8 cellular contexts compared by ENCODE assay signal in genomic region chr15:69475769-69476358, GRCh38. TPM values are rescaled to one million over a fixed set of nuclear protein-coding genes. Genes with fewer than 3 reads are reported as not detected.
DNase-seq lines count a peak whose midpoint lies in the region; ATAC-seq and TF ChIP-seq lines count a peak whose summit lies in the region.

No MANE protein-coding gene starts in this region.

- H3K9me3 ChIP-seq in liver (ENCODE audit: control insufficient read depth in 4 of 4, low read length in 3 of 4): peaks cover 0 to 2% (median 0%) of the 10 kb centered on the region in 4 donors

- H3K4me3 Mint-ChIP-seq in chondrocyte (ENCODE audit: unreplicated experiment): no peak overlapping the region

- peak; percentile 71 for DNase-seq in A172 (ENCODE audit: low spot score)
- DNase-seq in GM13976 (ENCODE audit: low spot score): peak; percentile 77
- DNase-seq in NCI-H2227 (lab: John Stamatoyannopoulos, UW; ENCODE audit: unreplicated experiment): peak; percentile 74
- peak; percentile 70 to 73 for DNase-seq in activated CD4-positive, alpha-beta T cell treated with anti-CD3 and anti-CD28 coated beads for 24 hours (ENCODE audit: low read depth in 2 of 2)
- no peak for DNase-seq in chondrocyte (ENCODE audit: low spot score)
- peak; percentile 59 to 75 (median 59) for DNase-seq in stimulated activated CD4-positive, alpha-beta T cell treated with anti-CD3 and anti-CD28 coated beads, TNF-alpha, amount 100 ng/mL, for 24 hours (ENCODE audit: low read depth in 3 of 3)

- peaks cover 4% of the 10 kb centered on the region for H3K36me3 Mint-ChIP-seq in chondrocyte (ENCODE audit: low read depth)

- H3K27ac Mint-ChIP-seq in chondrocyte (ENCODE audit: unreplicated experiment): no peak overlapping the region

- in situ Hi-C loops in GM13976 (cut with MboI; ENCODE audit: low sequenced_read_pairs, unreplicated experiment): loop anchor here (25.0 kb wide), 1 partner anchor 1011 kb away; no protein-coding TSS in a partner anchor

- TF ChIP-seq CTCF in GM13976 (IDR thresholded peaks at IDR 0.05; ENCODE audit: borderline replicate concordance, control extremely low read depth, extremely low read depth, insufficient read depth, missing control alignments) (peak; percentile 92), chondrocyte (IDR thresholded peaks at IDR 0.05) (peak; percentile 94), liver (IDR thresholded peaks at IDR 0.05; ENCODE audit: low read depth, low read length, missing input control) (peak; percentile 98)

- H3K4me1 Mint-ChIP-seq in chondrocyte (ENCODE audit: low read depth): peaks cover 3% of the 10 kb centered on the region

- no peak overlapping the region for H3K9ac ChIP-seq in liver (ENCODE audit: low read depth in 1 of 2, low read length in 2 of 2)

- H3K4me1 ChIP-seq in liver (ENCODE audit: control insufficient read depth in 4 of 4, insufficient read depth in 4 of 4, low read length in 3 of 4): peaks cover 0 to 2% (median 0%) of the 10 kb centered on the region in 4 donors

- no peak for ATAC-seq in GM21526 (IDR thresholded peaks at IDR 0.05; ENCODE audit: low FRiP score, unreplicated experiment)

- H3K9me3 Mint-ChIP-seq in chondrocyte (ENCODE audit: low read depth): peaks cover 7% of the 10 kb centered on the region

- WGBS in liver: 27% methylated on average over 8 of the region's 8 CpGs

- H3K27me3 Mint-ChIP-seq in chondrocyte (ENCODE audit: low read depth): peaks cover 1% of the 10 kb centered on the region

- peak; percentile 95 to 97 for TF ChIP-seq RAD21 in liver (IDR thresholded peaks at IDR 0.05)

- no peaks in the 10 kb centered on the region for H3K27me3 ChIP-seq in liver (ENCODE audit: control insufficient read depth in 4 of 4, insufficient read depth in 4 of 4, low read length in 3 of 4)

- no peaks in the 10 kb centered on the region for H3K36me3 ChIP-seq in liver (ENCODE audit: control insufficient read depth in 4 of 4, insufficient read depth in 3 of 4, low read depth in 1 of 4, low read length in 3 of 4)

- H3K27ac ChIP-seq in liver (ENCODE audit: low read depth in 1 of 2, low read length in 2 of 2): no peak overlapping the region

- no peak overlapping the region for H3K4me3 ChIP-seq in liver (ENCODE audit: low read depth in 1 of 3, low read length in 3 of 3)

TF ChIP-seq in liver, 16 proteins besides CTCF, POLR2A, EP300 and RAD21:
- TF ChIP-seq RXRA (IDR thresholded peaks at IDR 0.05): peak; percentile 58 to 72
- TF ChIP-seq FOXA1 (IDR thresholded peaks at IDR 0.05): no peak
- TF ChIP-seq HNF4A (conservative IDR thresholded peaks at IDR 0.05): no peak

RNA-seq across cellular contexts. Expression of gene RPLP1, which starts 23.2 kb away (rescaled TPM):
- 186 and 499 TPM in 2 replicates for total RNA-seq in A172 (2014; rRNA removed; shearing (Covaris generic))
- total RNA-seq in chondrocyte (1,418 to 1,674 TPM (median 1,473 TPM) in 3 replicates), liver (10 to 100 TPM; 45.2 to 69.6 TPM)
- 100 to 1,000 TPM; 568 to 765 TPM for polyA plus RNA-seq in liver
